Comparison of ENCODE assay signal across 9 cellular contexts in genomic region chr3:126607214-126607908, GRCh38. TPM values are rescaled to one million over a fixed set of nuclear protein-coding genes. Genes with fewer than 3 reads are reported as not detected.
DNase-seq lines count a peak whose midpoint lies in the region; ATAC-seq and TF ChIP-seq lines count a peak whose summit lies in the region.
"Had no signal": no experiment of that assay in that cellular context is flagged by ENCODE, and none has a peak within 500 bp of the region (broad histone marks: within the 10 kb centered on the region; RNA-seq: fewer than 3 reads in every experiment).

No MANE protein-coding gene starts in this region.

- H3K36me3 Mint-ChIP-seq in activated naive CD4-positive, alpha-beta T cell treated with anti-CD3 and anti-CD28 coated beads, Interleukin-2, amount 50 U/mL, for 72 hours, result peaks cover 0 to 21% of the 10 kb centered on the region in 2 donors
- H3K36me3 Mint-ChIP-seq in stimulated activated effector memory CD8-positive, alpha-beta T cell treated with anti-CD3 and anti-CD28 coated beads, Interleukin-12 subunit alpha, Interleukin-12 subunit beta, amount 100 ng/mL, for 72 hours, result no peaks in the 10 kb centered on the region

- H3K9me3 ChIP-seq in mucosa of descending colon, result no peaks in the 10 kb centered on the region

- intact Hi-C loops in mucosa of descending colon (cut with DNase I, micrococcal nuclease), result no loop called here

- peaks cover 3% of the 10 kb centered on the region for H3K4me1 Mint-ChIP-seq in stimulated activated effector memory CD8-positive, alpha-beta T cell treated with anti-CD3 and anti-CD28 coated beads, Interleukin-12 subunit alpha, Interleukin-12 subunit beta, amount 100 ng/mL, for 72 hours

- H3K27ac Mint-ChIP-seq in activated naive CD4-positive, alpha-beta T cell treated with anti-CD3 and anti-CD28 coated beads, Interleukin-2, amount 50 U/mL, for 72 hours, result no peak overlapping the region
- peak overlapping the region; percentile 0 for H3K27ac Mint-ChIP-seq in stimulated activated effector memory CD8-positive, alpha-beta T cell treated with anti-CD3 and anti-CD28 coated beads, Interleukin-12 subunit alpha, Interleukin-12 subunit beta, amount 100 ng/mL, for 72 hours

- no peaks in the 10 kb centered on the region for H3K4me1 ChIP-seq in mucosa of descending colon (ENCODE audit: low read depth)

- no peak overlapping the region for H3K4me3 ChIP-seq in mucosa of descending colon

- H3K4me3 Mint-ChIP-seq in stimulated activated effector memory CD8-positive, alpha-beta T cell treated with anti-CD3 and anti-CD28 coated beads, Interleukin-12 subunit alpha, Interleukin-12 subunit beta, amount 100 ng/mL, for 72 hours, result no peak overlapping the region

- peak; percentile 56 to 75 for ATAC-seq in activated naive CD4-positive, alpha-beta T cell treated with anti-CD3 and anti-CD28 coated beads, Interleukin-2, amount 50 U/mL, for 72 hours
- ATAC-seq in stimulated activated effector memory CD8-positive, alpha-beta T cell treated with anti-CD3 and anti-CD28 coated beads, Interleukin-12 subunit alpha, Interleukin-12 subunit beta, amount 100 ng/mL, for 72 hours, result peak; percentile 99
- no peak for ATAC-seq in mucosa of descending colon

- H3K9me3 Mint-ChIP-seq in activated naive CD4-positive, alpha-beta T cell treated with anti-CD3 and anti-CD28 coated beads, Interleukin-2, amount 50 U/mL, for 72 hours, result no peaks in the 10 kb centered on the region
- no peaks in the 10 kb centered on the region for H3K9me3 Mint-ChIP-seq in stimulated activated effector memory CD8-positive, alpha-beta T cell treated with anti-CD3 and anti-CD28 coated beads, Interleukin-12 subunit alpha, Interleukin-12 subunit beta, amount 100 ng/mL, for 72 hours

- no peak for DNase-seq in activated naive CD4-positive, alpha-beta T cell treated with anti-CD3 and anti-CD28 coated beads, Interleukin-2, amount 50 U/mL, for 72 hours (ENCODE audit: low spot score in 2 of 2)
- no peak for DNase-seq in activated naive CD4-positive, alpha-beta T cell treated with anti-CD3 and anti-CD28 coated beads, Interleukin-2, amount 50 U/mL, for 16 hours
- DNase-seq in RPMI7951 (ENCODE audit: low read depth) (peak; percentile 68), fibroblast of peridontal ligament (ENCODE audit: extremely low read depth) (peak; percentile 46), mucosa of descending colon (no peak), SW480 (ENCODE audit: low spot score) (no peak), NCI-H187 (lab: John Stamatoyannopoulos, UW) (no peak)
- DNase-seq in stimulated activated effector memory CD8-positive, alpha-beta T cell treated with anti-CD3 and anti-CD28 coated beads, Interleukin-12 subunit alpha, Interleukin-12 subunit beta, amount 100 ng/mL, for 72 hours (ENCODE audit: low spot score in 2 of 2), result peak; percentile 6 to 67
- DNase-seq: NCI-H2107 had no signal

- no peaks in the 10 kb centered on the region for H3K36me3 ChIP-seq in mucosa of descending colon (ENCODE audit: low read depth)

- no peak for TF ChIP-seq CTCF in mucosa of descending colon (IDR thresholded peaks at IDR 0.05)

RNA-seq across cellular contexts. Expression of gene TXNRD3, which starts 47.6 kb away (rescaled TPM):
- total RNA-seq in activated naive CD4-positive, alpha-beta T cell treated with anti-CD3 and anti-CD28 coated beads, Interleukin-2, amount 50 U/mL, for 72 hours, result 1 to 10 TPM; 2.3 to 3.2 TPM
- total RNA-seq in RPMI7951 (2014; rRNA removed; shearing (Covaris generic)), result 6.0 and 7.8 TPM in 2 replicates
- 10 to 100 TPM in 1 of 3 donors, 1 to 10 TPM in 2; 4.5 to 11.4 (median 5.4) TPM for total RNA-seq in mucosa of descending colon

RNA-seq across cellular contexts. Expression of gene C3orf22, which starts 48.6 kb away (rescaled TPM):
- total RNA-seq in activated naive CD4-positive, alpha-beta T cell treated with anti-CD3 and anti-CD28 coated beads, Interleukin-2, amount 50 U/mL, for 72 hours, result not detected
- total RNA-seq in RPMI7951 (2014; rRNA removed; shearing (Covaris generic)), result not detected in 2 replicates
- not detected for total RNA-seq in mucosa of descending colon

Comparison
In these comparisons a context has a peak if more than half of its experiments do, and no peak if none do; other contexts are left out.
1. DNase-seq: peak in RPMI7951 (single experiment), fibroblast of peridontal ligament (single experiment) and stimulated activated effector memory CD8-positive, alpha-beta T cell treated with anti-CD3 and anti-CD28 coated beads, Interleukin-12 subunit alpha, Interleukin-12 subunit beta, amount 100 ng/mL, for 72 hours (2 of 2); none in activated naive CD4-positive, alpha-beta T cell treated with anti-CD3 and anti-CD28 coated beads, Interleukin-2, amount 50 U/mL, for 72 hours (0 of 2), activated naive CD4-positive, alpha-beta T cell treated with anti-CD3 and anti-CD28 coated beads, Interleukin-2, amount 50 U/mL, for 16 hours (single experiment), mucosa of descending colon (0 of 3), SW480 (single experiment) and NCI-H187 (0 of 2).